24 cellular contexts compared by ENCODE assay signal in the genomic region with DNA sequence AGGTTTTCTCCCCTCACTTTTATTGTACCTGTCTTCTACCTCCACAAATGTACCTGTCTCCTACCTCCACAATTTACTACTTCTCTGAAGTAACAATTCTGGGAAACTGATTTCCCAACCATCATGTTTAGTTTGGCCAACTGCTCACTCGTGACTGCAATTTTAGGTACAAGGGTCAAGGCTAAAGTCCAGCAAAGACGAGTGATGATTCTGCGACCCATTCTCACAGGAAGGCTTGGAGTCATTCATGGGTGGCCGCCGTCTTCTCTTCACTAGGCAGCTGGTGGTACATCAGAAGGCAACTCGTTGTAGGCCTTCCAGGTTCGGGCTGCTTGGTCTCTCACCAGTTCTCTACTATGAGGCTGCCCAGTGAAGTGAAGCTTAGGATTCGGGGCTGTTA.
"Had no signal": no experiment of that assay in that cellular context is flagged by ENCODE, and none has a peak within 500 bp of the region (broad histone marks: within the 10 kb centered on the region; RNA-seq: fewer than 3 reads in every experiment).

No MANE protein-coding gene starts in this region.

- H3K4me3 Mint-ChIP-seq: activated B cell treated with CpG ODN at 0.5 μM for 24 hours; activated CD4-positive, alpha-beta T cell treated with anti-CD3 and anti-CD28 coated beads, Interleukin-2, amount 10 ng/mL, durations not matched to agents 24 days and 14 days; activated naive CD4-positive, alpha-beta T cell treated with anti-CD3 and anti-CD28 coated beads, Interleukin-2, amount 10 ng/mL, durations not matched to agents 7 days and 5 days; activated naive CD8-positive, alpha-beta T cell treated with anti-CD3 and anti-CD28 coated beads for 36 hours; T-helper 17 cell had no signal

- H3K27ac ChIP-seq: brain microvascular endothelial cell, cardiac muscle cell had no signal

- H3K27ac Mint-ChIP-seq: activated CD4-positive, alpha-beta T cell treated with anti-CD3 and anti-CD28 coated beads, Interleukin-2, amount 10 ng/mL, durations not matched to agents 24 days and 14 days; activated naive CD4-positive, alpha-beta T cell treated with anti-CD3 and anti-CD28 coated beads, Interleukin-2, amount 10 ng/mL, durations not matched to agents 7 days and 5 days; activated naive CD8-positive, alpha-beta T cell treated with anti-CD3 and anti-CD28 coated beads for 36 hours; activated T-helper 2 cell treated with anti-CD3 and anti-CD28 coated beads, Interferon-gamma antibody, Interleukin-2, Interleukin-4, amounts not matched to agents 10 μg/mL and 5 μg/mL and 100 μg/mL, durations not matched to agents 14 hours and 24 hours and 36 hours; T-helper 17 cell had no signal

- ATAC-seq: PC-3, T-helper 17 cell had no signal

- H3K4me3 ChIP-seq: cardiac muscle cell had no signal

- H3K9me3 Mint-ChIP-seq: activated B cell treated with CpG ODN at 0.5 μM for 24 hours; activated naive CD4-positive, alpha-beta T cell treated with anti-CD3 and anti-CD28 coated beads, Interleukin-2, amount 10 ng/mL, durations not matched to agents 7 days and 5 days; activated naive CD8-positive, alpha-beta T cell treated with anti-CD3 and anti-CD28 coated beads for 36 hours; activated T-helper 2 cell treated with anti-CD3 and anti-CD28 coated beads, Interferon-gamma antibody, Interleukin-2, Interleukin-4, amounts not matched to agents 10 μg/mL and 5 μg/mL and 100 μg/mL, durations not matched to agents 14 hours and 24 hours and 36 hours had no signal

- DNase-seq: activated B cell treated with CpG ODN at 0.5 μM for 24 hours; activated CD4-positive, alpha-beta T cell treated with anti-CD3 and anti-CD28 coated beads for 1 hour; activated CD4-positive, alpha-beta T cell treated with anti-CD3 and anti-CD28 coated beads, Interleukin-2, amount 10 ng/mL, durations not matched to agents 24 days and 14 days; activated CD4-positive, alpha-beta T cell treated with anti-CD3 and anti-CD28 coated beads, Interleukin-2, amount 50 U/mL, for 48 hours; activated gamma-delta T cell treated with Interleukin-2 at 50 U/mL for 16 hours; activated naive CD4-positive, alpha-beta T cell treated with anti-CD3 and anti-CD28 coated beads, Interleukin-2, amount 10 ng/mL, durations not matched to agents 7 days and 5 days; activated naive CD8-positive, alpha-beta T cell treated with anti-CD3 and anti-CD28 coated beads for 36 hours; activated T-cell treated with anti-CD3 and anti-CD28 coated beads for 4 hours; activated T-cell treated with anti-CD3 and anti-CD28 coated beads, Interleukin-2, amount 50 U/mL, for 48 hours; brain microvascular endothelial cell; MM.1S; NCI-H1105; NCI-H1436; NCI-H1694 treated with DMSO at 0.1 percent for 48 hours; NCI-H2029 treated with DMSO at 0.1 percent for 48 hours; NCI-H510A treated with DMSO at 0.1 percent for 48 hours; NCI-H69; NK-92 treated with Interleukin-12 subunit alpha and Interleukin-12 subunit beta, amount 100 ng/mL, for 24 hours; PC-3; SIG-M5; T-helper 17 cell; T-helper 9 cell had no signal

- H3K36me3 ChIP-seq: brain microvascular endothelial cell, cardiac muscle cell had no signal

- H3K4me1 Mint-ChIP-seq: activated naive CD4-positive, alpha-beta T cell treated with anti-CD3 and anti-CD28 coated beads, Interleukin-2, amount 10 ng/mL, durations not matched to agents 7 days and 5 days had no signal

- H3K27me3 Mint-ChIP-seq: activated B cell treated with CpG ODN at 0.5 μM for 24 hours; activated CD4-positive, alpha-beta T cell treated with anti-CD3 and anti-CD28 coated beads, Interleukin-2, amount 10 ng/mL, durations not matched to agents 24 days and 14 days; activated naive CD4-positive, alpha-beta T cell treated with anti-CD3 and anti-CD28 coated beads, Interleukin-2, amount 10 ng/mL, durations not matched to agents 7 days and 5 days; activated naive CD8-positive, alpha-beta T cell treated with anti-CD3 and anti-CD28 coated beads for 36 hours; T-helper 17 cell had no signal

- H3K36me3 Mint-ChIP-seq: activated naive CD8-positive, alpha-beta T cell treated with anti-CD3 and anti-CD28 coated beads for 36 hours had no signal
